ENCODE assay signal across 20 cellular contexts in genomic region chr2:156672569-156673270, GRCh38.
"Had no signal": no experiment of that assay in that cellular context is flagged by ENCODE, and none has a peak within 500 bp of the region (broad histone marks: within the 10 kb centered on the region; RNA-seq: fewer than 3 reads in every experiment).

No MANE protein-coding gene starts in this region.

- DNase-seq: activated CD4-positive, alpha-beta memory T cell treated with anti-CD3 and anti-CD28 coated beads for 36 hours; activated CD4-positive, alpha-beta T cell treated with anti-CD3 and anti-CD28 coated beads for 36 hours; activated CD8-positive, alpha-beta memory T cell treated with anti-CD3 and anti-CD28 coated beads, Interleukin-2, amount 10 ng/mL, durations not matched to agents 7 days and 5 days; activated naive CD4-positive, alpha-beta T cell treated with anti-CD3 and anti-CD28 coated beads for 36 hours; activated naive CD8-positive, alpha-beta T cell treated with anti-CD3 and anti-CD28 coated beads, Interleukin-2, amount 50 U/mL, for 24 hours; activated T-cell treated with anti-CD3 and anti-CD28 coated beads, Interleukin-2, amount 50 U/mL, for 1 hour; caudate nucleus; foreskin melanocyte; head of caudate nucleus; left cardiac atrium; naive thymus-derived CD4-positive, alpha-beta T cell; stimulated activated CD4-positive, alpha-beta T cell treated with anti-CD3 and anti-CD28 coated beads, Interleukin-4, amount 100 ng/mL, for 1 hour; stimulated activated naive B cell treated with anti-CD40 and anti-IgM and Interleukin-4, amounts not matched to agents 10 μg/mL and 1 μg/mL and 100 μg/mL, for 72 hours; T-helper 1 cell; thyroid gland had no signal

- H3K36me3 ChIP-seq: neutrophil, thyroid gland had no signal

- H3K4me3 ChIP-seq: coronary artery, lung, thyroid gland had no signal

- H3K4me1 ChIP-seq: parathyroid adenoma, thyroid gland had no signal

- H3K27ac ChIP-seq: coronary artery, neutrophil, parathyroid adenoma, thyroid gland, VCaP had no signal

- H3K27me3 ChIP-seq: neutrophil, thyroid gland had no signal

- H3K9me3 ChIP-seq: neutrophil, thyroid gland had no signal

- H3K9ac ChIP-seq: parathyroid adenoma had no signal

- ATAC-seq: activated CD4-positive, alpha-beta T cell treated with anti-CD3 and anti-CD28 coated beads for 36 hours; activated CD8-positive, alpha-beta memory T cell treated with anti-CD3 and anti-CD28 coated beads, Interleukin-2, amount 10 ng/mL, durations not matched to agents 7 days and 5 days; activated naive CD8-positive, alpha-beta T cell treated with anti-CD3 and anti-CD28 coated beads, Interleukin-2, amount 50 U/mL, for 24 hours; left cardiac atrium; naive thymus-derived CD4-positive, alpha-beta T cell; stimulated activated naive B cell treated with anti-CD40 and anti-IgM and Interleukin-4, amounts not matched to agents 10 μg/mL and 1 μg/mL and 100 μg/mL, for 72 hours had no signal
